In the genomic region with DNA sequence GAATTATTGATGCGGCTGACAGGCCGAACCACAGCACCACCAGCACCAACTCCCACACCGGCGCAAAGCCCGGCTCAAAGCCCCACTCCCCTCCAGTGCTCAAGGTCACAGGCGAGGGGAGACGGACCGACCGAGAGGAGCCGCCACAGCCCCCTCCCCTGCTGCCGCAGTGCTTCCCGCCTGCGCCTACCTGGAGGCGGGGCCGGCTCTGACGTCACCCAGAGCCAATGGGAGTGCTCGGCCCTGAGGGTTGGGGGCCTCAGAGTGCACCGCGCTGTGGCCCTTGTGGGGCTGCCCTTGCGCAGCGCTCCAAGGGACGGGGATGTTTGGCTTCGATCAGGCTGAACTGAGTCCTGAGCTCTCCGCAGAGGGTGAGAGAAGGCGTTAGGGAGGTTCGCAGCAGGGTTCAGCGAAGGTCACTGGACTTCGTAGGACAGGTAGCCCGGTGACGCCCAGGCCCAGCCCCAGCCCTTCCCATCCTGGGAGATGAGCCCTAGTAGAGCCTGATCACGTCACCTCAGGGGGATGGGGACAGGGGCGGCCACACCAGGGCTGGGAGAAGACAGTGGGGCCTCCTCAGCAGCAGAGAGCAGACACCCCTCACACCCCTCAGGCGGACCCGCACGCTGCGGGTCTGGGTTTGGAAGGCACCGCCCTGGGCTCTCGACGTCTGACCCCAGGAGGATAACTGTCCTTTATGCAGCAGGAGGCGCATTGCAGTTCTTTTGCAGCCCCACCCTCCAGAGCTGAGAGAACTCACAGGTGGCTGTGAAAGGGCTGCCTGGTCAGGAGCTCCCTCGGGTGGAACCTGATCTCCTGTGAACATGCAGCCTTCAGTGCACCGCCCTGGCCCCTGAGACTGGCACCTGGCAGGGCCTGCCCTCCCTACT, we compare ENCODE assay signal across 8 cellular contexts. TPM values are rescaled to one million over a fixed set of nuclear protein-coding genes. Genes with fewer than 3 reads are reported as not detected.
DNase-seq lines count a peak whose midpoint lies in the region; ATAC-seq and TF ChIP-seq lines count a peak whose summit lies in the region.

No MANE protein-coding gene starts in this region.

- H3K9me3 ChIP-seq in BLaER1 treated with 17β-estradiol and CSF1 and Interleukin-3, amounts not matched to agents 10 nM and 100 nM (replicated peaks in 1 of 11) = no peaks in the 10 kb centered on the region
- no peaks in the 10 kb centered on the region for H3K9me3 ChIP-seq in ovary

- H3K36me3 Mint-ChIP-seq in activated T-helper 17 cell treated with anti-CD3 and anti-CD28 coated beads, Interleukin-2, amount 50 U/mL, for 72 hours (ENCODE audit: low read depth) = no peaks in the 10 kb centered on the region
- H3K36me3 Mint-ChIP-seq in glutamatergic neuron (ENCODE audit: unreplicated experiment) = no peaks in the 10 kb centered on the region

- H3K27ac ChIP-seq in BLaER1 treated with 17β-estradiol and CSF1 and Interleukin-3, amounts not matched to agents 10 nM and 100 nM = no peak overlapping the region
- H3K27ac ChIP-seq in ovary = no peak overlapping the region

- peak overlapping the region; percentile 17 to 63 (median 48); a peak in 18 of 20 replicates for H3K4me3 ChIP-seq in BLaER1 treated with 17β-estradiol and CSF1 and Interleukin-3, amounts not matched to agents 10 nM and 100 nM
- H3K4me3 ChIP-seq in ovary = peak overlapping the region; percentile 28

- H3K27ac Mint-ChIP-seq in activated T-helper 17 cell treated with anti-CD3 and anti-CD28 coated beads, Interleukin-2, amount 50 U/mL, for 72 hours = peak overlapping the region; percentile 82
- H3K27ac Mint-ChIP-seq in glutamatergic neuron (ENCODE audit: unreplicated experiment) = peak overlapping the region; percentile 95

- H3K9me3 Mint-ChIP-seq in activated T-helper 17 cell treated with anti-CD3 and anti-CD28 coated beads, Interleukin-2, amount 50 U/mL, for 72 hours = no peaks in the 10 kb centered on the region
- peaks cover 14% of the 10 kb centered on the region for H3K9me3 Mint-ChIP-seq in glutamatergic neuron (ENCODE audit: unreplicated experiment)

- no peak for TF ChIP-seq POLR2A in ovary (IDR thresholded peaks at IDR 0.05)

- 9 to 12% (median 11%) methylated on average over 23 to 42 of the region's 42 CpGs for WGBS in ovary, 3 donors

- peaks cover 6% of the 10 kb centered on the region for H3K4me1 Mint-ChIP-seq in activated T-helper 17 cell treated with anti-CD3 and anti-CD28 coated beads, Interleukin-2, amount 50 U/mL, for 72 hours
- peaks cover 16% of the 10 kb centered on the region for H3K4me1 Mint-ChIP-seq in glutamatergic neuron (ENCODE audit: low read depth, unreplicated experiment)

- peak overlapping the region in 9 of 11 experiments; percentile 16 to 64 (median 42); a peak in 10 of 22 replicates for H3K9ac ChIP-seq in BLaER1 treated with 17β-estradiol and CSF1 and Interleukin-3, amounts not matched to agents 10 nM and 100 nM

- H3K4me1 ChIP-seq in BLaER1 treated with 17β-estradiol and CSF1 and Interleukin-3, amounts not matched to agents 10 nM and 100 nM = peaks cover 5 to 33% (median 23%) of the 10 kb centered on the region in 10 experiments; a peak in 18 of 20 replicates
- peaks cover 6% of the 10 kb centered on the region for H3K4me1 ChIP-seq in ovary (ENCODE audit: insufficient read depth)

- in situ Hi-C loops in ACHN (cut with HindIII; ENCODE audit: low pct_ligation_motif_present, low pct_unique_long_range_greater_than_20kb, low sequenced_read_pairs) = no loop called here

- intact Hi-C loops in ovary (cut with DNase I) = loop anchor here in 1 of 4 donors (10.0 kb wide), 1 partner anchor 937 kb away; no protein-coding TSS in a partner anchor

- peak overlapping the region; percentile 72 to 91 (median 86) for H3K4me2 ChIP-seq in BLaER1 treated with 17β-estradiol and CSF1 and Interleukin-3, amounts not matched to agents 10 nM and 100 nM

- peak overlapping the region; percentile 81 for H3K4me3 Mint-ChIP-seq in activated T-helper 17 cell treated with anti-CD3 and anti-CD28 coated beads, Interleukin-2, amount 50 U/mL, for 72 hours
- H3K4me3 Mint-ChIP-seq in glutamatergic neuron (ENCODE audit: unreplicated experiment) = peak overlapping the region; percentile 99

- TF ChIP-seq EP300 in ovary (IDR thresholded peaks at IDR 0.05) = no peak

- H3K36me3 ChIP-seq in BLaER1 treated with 17β-estradiol and CSF1 and Interleukin-3, amounts not matched to agents 10 nM and 100 nM = no peaks in the 10 kb centered on the region
- no peaks in the 10 kb centered on the region for H3K36me3 ChIP-seq in ovary

- peaks cover 0 to 8% (median 0%) of the 10 kb centered on the region in 11 experiments; a peak in 5 of 22 replicates for H4K20me1 ChIP-seq in BLaER1 treated with 17β-estradiol and CSF1 and Interleukin-3, amounts not matched to agents 10 nM and 100 nM

- ATAC-seq in activated T-helper 17 cell treated with anti-CD3 and anti-CD28 coated beads, Interleukin-2, amount 50 U/mL, for 72 hours (replicated peaks) = peak; percentile 74
- ATAC-seq in HG02759 (IDR thresholded peaks at IDR 0.05; ENCODE audit: unreplicated experiment) (no peak), HG02840 (IDR thresholded peaks at IDR 0.05; ENCODE audit: low FRiP score, unreplicated experiment) (no peak)

- peaks cover 3% of the 10 kb centered on the region for H3K27me3 Mint-ChIP-seq in activated T-helper 17 cell treated with anti-CD3 and anti-CD28 coated beads, Interleukin-2, amount 50 U/mL, for 72 hours
- H3K27me3 Mint-ChIP-seq in glutamatergic neuron (ENCODE audit: unreplicated experiment) = peaks cover 14% of the 10 kb centered on the region

- TF ChIP-seq CTCF in glutamatergic neuron (IDR thresholded peaks at IDR 0.05; ENCODE audit: partially characterized antibody, unreplicated experiment) = no peak
- TF ChIP-seq CTCF in ovary (IDR thresholded peaks at IDR 0.05) = no peak

- peaks cover 24 to 37% (median 31%) of the 10 kb centered on the region in 11 experiments for H3K27me3 ChIP-seq in BLaER1 treated with 17β-estradiol and CSF1 and Interleukin-3, amounts not matched to agents 10 nM and 100 nM
- H3K27me3 ChIP-seq in ovary = no peaks in the 10 kb centered on the region

- DNase-seq in NCI-H2107 treated with DMSO at 0.1 percent for 48 hours (lab: John Stamatoyannopoulos, UW; ENCODE audit: unreplicated experiment) = peak; percentile 68
- DNase-seq in glutamatergic neuron = peak; percentile 91
- DNase-seq in ovary = peak in 2 of 5 donors; percentile 44 to 64
- DNase-seq in ACHN = no peak

RNA-seq across cellular contexts. Expression of a gene that starts 1.5 kb away (rescaled TPM):
- total RNA-seq in activated T-helper 17 cell treated with anti-CD3 and anti-CD28 coated beads, Interleukin-2, amount 50 U/mL, for 72 hours = 1 to 10 TPM in 1 of 2 donors, under 1 TPM in 1; 0.95 to 7.2 TPM
- total RNA-seq in glutamatergic neuron (ENCODE audit: unreplicated experiment) = 677 TPM
- 10 to 100 TPM in 1 of 7 donors, 1 to 10 TPM in 6; 1.6 to 10.5 (median 2.6) TPM for total RNA-seq in ovary
- polyA plus RNA-seq in ovary = 1 to 10 TPM; 3.7 to 5.5 TPM

RNA-seq across cellular contexts. Expression of a gene that starts 13.8 kb away (rescaled TPM):
- 10 to 100 TPM in 1 of 2 donors, 1 to 10 TPM in 1; 8.9 to 16.2 TPM for total RNA-seq in activated T-helper 17 cell treated with anti-CD3 and anti-CD28 coated beads, Interleukin-2, amount 50 U/mL, for 72 hours
- total RNA-seq in glutamatergic neuron (ENCODE audit: unreplicated experiment) (25.9 TPM), ovary (10 to 100 TPM; 16.5 to 28.4 (median 19.3) TPM)
- 10 to 100 TPM; 12.5 to 14.8 TPM for polyA plus RNA-seq in ovary

Comparison
In these comparisons a context has a peak if more than half of its experiments do, and no peak if none do; other contexts are left out.
1. RNA of a gene that starts 1.5 kb away (total RNA-seq): 677 TPM in glutamatergic neuron (single experiment); 0.95 to 7.2 TPM in activated T-helper 17 cell treated with anti-CD3 and anti-CD28 coated beads, Interleukin-2, amount 50 U/mL, for 72 hours and 1.6 to 10.5 TPM in ovary; every median in the first group is over 10 times any median in the second.